9 cellular contexts compared by ENCODE assay signal in the genomic region with DNA sequence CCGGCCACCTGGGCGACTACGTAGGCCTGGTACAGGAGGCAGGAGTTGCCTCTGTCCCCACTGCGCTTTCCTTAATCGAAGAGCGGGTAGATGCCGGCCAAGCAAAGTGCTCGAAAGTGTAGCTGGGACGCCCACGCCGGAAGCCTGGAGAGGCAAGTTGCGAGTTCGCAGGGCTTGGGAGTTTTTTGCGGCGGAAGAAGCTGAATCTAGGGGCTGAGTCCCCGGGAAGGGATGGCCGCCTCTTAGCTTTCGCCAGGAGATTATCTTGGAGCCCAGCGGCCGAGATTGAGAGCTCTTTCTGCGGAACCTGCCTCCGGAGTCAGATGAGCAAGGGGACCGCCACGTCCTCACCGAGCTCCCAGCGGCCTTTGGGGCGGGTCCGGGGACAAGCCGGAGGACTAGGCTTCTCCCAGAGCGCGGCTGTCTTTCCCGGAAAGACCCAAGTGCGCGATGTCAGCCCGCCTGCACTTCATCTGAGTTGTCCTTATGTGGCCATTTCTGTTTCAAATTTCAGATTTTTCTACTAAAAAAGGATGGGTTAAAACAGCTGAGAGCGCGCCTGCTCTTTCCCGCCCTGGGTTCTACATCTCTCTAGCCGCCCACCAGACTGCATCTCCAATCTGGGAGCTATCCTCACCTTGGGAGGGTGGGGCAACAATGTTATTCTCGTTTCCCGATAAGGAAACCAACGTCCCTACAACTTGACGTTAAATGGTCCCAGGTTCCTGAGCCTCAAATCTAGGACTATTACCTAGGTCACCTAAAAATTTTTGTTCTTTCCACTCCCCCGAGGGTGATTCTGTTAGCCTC. TPM values are rescaled to one million over a fixed set of nuclear protein-coding genes. Genes with fewer than 3 reads are reported as not detected.
DNase-seq lines count a peak whose midpoint lies in the region; ATAC-seq and TF ChIP-seq lines count a peak whose summit lies in the region.
"Had no signal": no experiment of that assay in that cellular context is flagged by ENCODE, and none has a peak within 500 bp of the region (broad histone marks: within the 10 kb centered on the region; RNA-seq: fewer than 3 reads in every experiment).

No MANE protein-coding gene starts in this region.

- H3K27ac Mint-ChIP-seq in immature natural killer cell: no peak overlapping the region

- H3K36me3 Mint-ChIP-seq in immature natural killer cell: peaks cover 0 to 5% (median 4%) of the 10 kb centered on the region in 3 donors

- H3K4me1 ChIP-seq in spleen: peaks cover 5 to 24% (median 14%) of the 10 kb centered on the region in 6 donors

- peaks cover 7 to 100% (median 98%) of the 10 kb centered on the region in 7 donors for H3K27me3 ChIP-seq in spleen (replicated peaks in 1 of 7)

- no peaks in the 10 kb centered on the region for H3K36me3 ChIP-seq in spleen

- TF ChIP-seq CTCF in cardiac fibroblast (IDR thresholded peaks at IDR 0.05; ENCODE audit: low read depth, low read length): no peak
- no peak for TF ChIP-seq CTCF in spleen (IDR thresholded peaks at IDR 0.05 in 8 of 11, conservative IDR thresholded peaks at IDR 0.05 in 3 of 11)

- H3K4me3 ChIP-seq in cardiac fibroblast (replicated peaks in 1 of 2; ENCODE audit: low read depth in 2 of 2, low read length in 2 of 2) (peak overlapping the region; percentile 3 to 33), spleen (peak overlapping the region in 3 of 8 donors; percentile 3 to 38 (median 13))
- H3K4me3 ChIP-seq: lung had no signal

- peaks cover 14 to 25% of the 10 kb centered on the region in 2 donors for H3K4me1 Mint-ChIP-seq in immature natural killer cell

- DNase-seq in cardiac fibroblast (ENCODE audit: low read depth in 2 of 2): no peak
- no peak for DNase-seq in immature natural killer cell
- peak; percentile 64 for DNase-seq in spleen
- no peak for DNase-seq in amniotic stem cell (lab: John Stamatoyannopoulos, UW)
- no peak for DNase-seq in stimulated activated naive CD4-positive, alpha-beta T cell (lab: John Stamatoyannopoulos, UW)
- DNase-seq: activated CD8-positive, alpha-beta memory T cell treated with anti-CD3 and anti-CD28 coated beads, Interleukin-2, amount 50 U/mL, for 48 hours had no signal

- H3K27ac ChIP-seq in spleen: no peak overlapping the region

- intact Hi-C loops in spleen (cut with DNase I; ENCODE audit: low total_unique reads): no loop called here

- TF ChIP-seq POLR2A in spleen (IDR thresholded peaks at IDR 0.05): no peak

- peaks cover 33 to 60% (median 45%) of the 10 kb centered on the region in 3 donors for H3K27me3 Mint-ChIP-seq in immature natural killer cell (ENCODE audit: low read depth in 3 of 3)

- WGBS in spleen, 5 donors: 5 to 12% (median 6%) methylated on average over 43 to 44 of the region's 44 CpGs

- peaks cover 9 to 58% (median 17%) of the 10 kb centered on the region in 6 donors for H3K9me3 Mint-ChIP-seq in immature natural killer cell

- ATAC-seq in HG02852 (IDR thresholded peaks at IDR 0.05; ENCODE audit: unreplicated experiment) (peak; percentile 40), GM19467 (IDR thresholded peaks at IDR 0.05; ENCODE audit: unreplicated experiment) (no peak)

- peak overlapping the region in 4 of 5 donors; percentile 16 to 33 (median 21) for H3K4me3 Mint-ChIP-seq in immature natural killer cell

- H3K9me3 ChIP-seq in spleen: peaks cover 0 to under 1% (median 0%) of the 10 kb centered on the region in 8 donors

RNA-seq across cellular contexts. Expression of a gene that starts 12.4 kb away (rescaled TPM):
- polyA plus RNA-seq in immature natural killer cell: not detected
- under 1 TPM in 4 of 7 donors, not detected in 3; 0.10 to 0.32 (median 0.15) TPM for total RNA-seq in spleen
- under 1 TPM in 2 of 3 donors, not detected in 1; 0.06 TPM for polyA plus RNA-seq in spleen
